Comparison of ENCODE assay signal across 19 cellular contexts in the genomic region with DNA sequence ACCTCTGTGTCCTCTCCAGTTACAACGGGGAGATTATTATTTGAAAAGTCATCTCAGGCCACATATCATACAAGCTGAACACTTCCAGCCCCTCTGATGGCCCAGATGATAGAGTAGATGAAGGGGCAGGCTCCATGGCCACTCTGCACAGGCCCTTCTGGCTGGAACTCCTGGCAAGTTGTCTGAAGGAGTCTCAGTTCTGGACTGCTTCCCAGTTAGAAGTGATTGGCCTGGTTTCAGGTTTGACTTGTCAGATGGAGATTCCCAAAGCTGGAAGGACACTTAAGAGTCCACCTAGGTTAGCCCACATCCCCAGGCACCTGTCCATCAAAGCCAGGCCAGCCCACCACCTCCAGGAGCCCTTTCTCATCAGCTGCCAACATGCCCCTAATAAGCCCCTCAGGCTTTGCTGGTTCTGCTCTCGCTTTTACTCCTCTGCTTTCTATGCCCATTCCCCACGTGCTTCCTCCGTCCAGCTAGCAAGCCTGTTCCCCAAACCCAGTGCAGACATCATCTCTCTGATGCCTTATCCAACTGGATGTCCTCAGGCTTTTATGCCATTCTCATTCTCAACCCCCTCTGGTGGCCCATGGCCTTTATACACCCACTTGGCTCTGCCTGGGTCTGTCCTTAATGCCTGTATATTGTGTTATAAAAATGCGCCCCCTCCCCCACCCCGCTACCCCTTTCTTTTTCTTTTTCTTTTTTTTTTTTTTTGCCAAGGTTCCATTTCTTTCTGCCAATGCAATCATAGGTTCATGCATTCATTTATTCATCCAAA. TPM values are rescaled to one million over a fixed set of nuclear protein-coding genes. Genes with fewer than 3 reads are reported as not detected.
A peak's percentile ranks its signal among the peaks of the same experiment; 100 is the strongest.
DNase-seq lines count a peak whose midpoint lies in the region; ATAC-seq, FAIRE-seq and TF ChIP-seq lines count a peak whose summit lies in the region.
"Had no signal": no experiment of that assay in that cellular context is flagged by ENCODE, and none has a peak within 500 bp of the region (broad histone marks: within the 10 kb centered on the region; RNA-seq: fewer than 3 reads in every experiment).

No MANE protein-coding gene starts in this region.

- DNase-seq in DMS79 (lab: John Stamatoyannopoulos, UW) (peak; percentile 13), GM23338 (ENCODE audit: low spot score) (peak; percentile 31), bronchial epithelial cell (ENCODE audit: low read depth) (no peak), lower lobe of right lung (no peak), NCI-H2171 (lab: John Stamatoyannopoulos, UW) (no peak), AG20443 (ENCODE audit: low spot score) (no peak)
- DNase-seq in effector CD4-positive, alpha-beta T cell, result no peak
- DNase-seq: CD8-positive, alpha-beta memory T cell; left colon; NCI-H1436; nucleus accumbens; sigmoid colon; stimulated activated CD4-positive, alpha-beta T cell treated with anti-CD3 and anti-CD28 coated beads, Interleukin-2, amount 100 ng/mL, for 24 hours; T-helper 17 cell had no signal

- H3K27ac Mint-ChIP-seq in GM23338, result no peak overlapping the region
- H3K27ac Mint-ChIP-seq: activated T-helper 1 cell treated with anti-CD3 and anti-CD28 coated beads, Interleukin-12 subunit alpha, Interleukin-12 subunit beta, Interleukin-2, Interleukin-4 antibody, amounts not matched to agents 30 ng/mL and 10 ng/mL and 1 ng/mL, durations not matched to agents 14 hours and 24 hours and 36 hours; T-helper 17 cell had no signal

- no peaks in the 10 kb centered on the region for H3K36me3 Mint-ChIP-seq in GM23338 (ENCODE audit: low read depth)
- H3K36me3 Mint-ChIP-seq: CD8-positive, alpha-beta memory T cell had no signal

- peak; percentile 15 to 32; a peak in 3 of 4 replicates for TF ChIP-seq CTCF in GM23338 (conservative IDR thresholded peaks at IDR 0.05; ENCODE audit: low read depth in 2 of 2)
- TF ChIP-seq CTCF in bronchial epithelial cell (IDR thresholded peaks at IDR 0.05; ENCODE audit: insufficient read depth, low read length, severe bottlenecking), result peak; percentile 4
- no peak for TF ChIP-seq CTCF in lower lobe of right lung (IDR thresholded peaks at IDR 0.05)

- H3K27me3 ChIP-seq in GM23338 (ENCODE audit: insufficient read depth) (no peaks in the 10 kb centered on the region), bronchial epithelial cell (ENCODE audit: control insufficient read depth, insufficient read depth, low read length) (peaks cover 2% of the 10 kb centered on the region), lower lobe of right lung (ENCODE audit: low read depth) (no peaks in the 10 kb centered on the region)
- H3K27me3 ChIP-seq: cardiac muscle cell, sigmoid colon, vagina had no signal

- FAIRE-seq in bronchial epithelial cell (lab: Jason Lieb, UNC), result no peak

- ATAC-seq in GM23338, result peak; percentile 45
- peak; percentile 53 to 74 for ATAC-seq in lower lobe of right lung
- ATAC-seq in HG02588 (IDR thresholded peaks at IDR 0.05; ENCODE audit: unreplicated experiment), result no peak
- ATAC-seq: left colon, Right ventricle myocardium inferior, T-helper 17 cell had no signal

- no peaks in the 10 kb centered on the region; the same call in 1 of the 2 replicates for H3K9me2 ChIP-seq in GM23338 (ENCODE audit: insufficient read depth)

- no peaks in the 10 kb centered on the region for H3K36me3 ChIP-seq in GM23338 (ENCODE audit: insufficient read depth)
- H3K36me3 ChIP-seq in bronchial epithelial cell (ENCODE audit: control insufficient read depth, insufficient read depth, low read length), result no peaks in the 10 kb centered on the region
- no peaks in the 10 kb centered on the region for H3K36me3 ChIP-seq in lower lobe of right lung
- H3K36me3 ChIP-seq: cardiac muscle cell, sigmoid colon, vagina had no signal

- H3K4me1 ChIP-seq in GM23338 (ENCODE audit: insufficient read depth) (no peaks in the 10 kb centered on the region; the same call in 1 of the 2 replicates), lower lobe of right lung (no peaks in the 10 kb centered on the region)
- H3K4me1 ChIP-seq: sigmoid colon had no signal

- no peaks in the 10 kb centered on the region for H3K9me3 ChIP-seq in lower lobe of right lung
- H3K9me3 ChIP-seq: sigmoid colon, vagina had no signal

- no peaks in the 10 kb centered on the region for H3K79me2 ChIP-seq in GM23338 (replicated peaks; ENCODE audit: insufficient read depth)

- peaks cover 12% of the 10 kb centered on the region for H3K27me3 Mint-ChIP-seq in GM23338 (ENCODE audit: insufficient read depth, low read depth, poor library complexity)

- intact Hi-C loops in lower lobe of right lung (cut with DNase I), result no loop called here

- no peaks in the 10 kb centered on the region for H3K9me3 Mint-ChIP-seq in GM23338
- H3K9me3 Mint-ChIP-seq: activated T-helper 1 cell treated with anti-CD3 and anti-CD28 coated beads, Interleukin-12 subunit alpha, Interleukin-12 subunit beta, Interleukin-2, Interleukin-4 antibody, amounts not matched to agents 30 ng/mL and 10 ng/mL and 1 ng/mL, durations not matched to agents 14 hours and 24 hours and 36 hours; CD8-positive, alpha-beta memory T cell had no signal

- no peaks in the 10 kb centered on the region for H4K20me1 ChIP-seq in GM23338 (replicated peaks; ENCODE audit: insufficient read depth)

- peaks cover 6% of the 10 kb centered on the region; the same call in 1 of the 3 replicates for H3K4me1 Mint-ChIP-seq in GM23338
- H3K4me1 Mint-ChIP-seq: CD8-positive, alpha-beta memory T cell had no signal

- H3K4me3 ChIP-seq in GM23338, result no peak overlapping the region
- H3K4me3 ChIP-seq in bronchial epithelial cell (ENCODE audit: low read depth, low read length), result no peak overlapping the region
- H3K4me3 ChIP-seq in lower lobe of right lung, result no peak overlapping the region
- H3K4me3 ChIP-seq: cardiac muscle cell, sigmoid colon, vagina had no signal

- no peak overlapping the region for H3K27ac ChIP-seq in GM23338 (ENCODE audit: low read depth)
- H3K27ac ChIP-seq in lower lobe of right lung, result no peak overlapping the region
- H3K27ac ChIP-seq: cardiac muscle cell, sigmoid colon, vagina had no signal

- no peak overlapping the region for H3K4me2 ChIP-seq in GM23338

- no peak overlapping the region for H2AFZ ChIP-seq in GM23338

- no peak overlapping the region for H3K4me3 Mint-ChIP-seq in GM23338
- H3K4me3 Mint-ChIP-seq: activated T-helper 1 cell treated with anti-CD3 and anti-CD28 coated beads, Interleukin-12 subunit alpha, Interleukin-12 subunit beta, Interleukin-2, Interleukin-4 antibody, amounts not matched to agents 30 ng/mL and 10 ng/mL and 1 ng/mL, durations not matched to agents 14 hours and 24 hours and 36 hours; CD8-positive, alpha-beta memory T cell; T-helper 17 cell had no signal

- no peaks in the 10 kb centered on the region for H3F3A ChIP-seq in GM23338 (replicated peaks; ENCODE audit: low read depth)

TF ChIP-seq in GM23338, 12 proteins besides CTCF, POLR2A, EP300 and RAD21 (continues in another document):
- TF ChIP-seq ZNF114 (CRISPR knock-in tag; IDR thresholded peaks at IDR 0.05), result no peak

RNA-seq across cellular contexts. Expression of gene HSPH1, which starts 56.5 kb away (rescaled TPM):
- 98.0 and 112 TPM in 2 replicates for total RNA-seq in GM23338 (2014; rRNA removed; shearing (Covaris generic))
- polyA plus RNA-seq in GM23338 (2016; fragmentation: Nextera tagmentation; extraction: Ambion mirVana), result 142 and 147 TPM in 2 replicates
- total RNA-seq in bronchial epithelial cell, result 26.3 and 32.4 TPM in 2 replicates
- total RNA-seq in lower lobe of right lung, result 108 TPM

Comparison
In these comparisons a context has a peak if more than half of its experiments do, and no peak if none do; other contexts are left out.
1. DNase-seq: peak in DMS79 (single experiment) and GM23338 (single experiment); none in bronchial epithelial cell (single experiment), lower lobe of right lung (single experiment), NCI-H2171 (single experiment), AG20443 (single experiment) and effector CD4-positive, alpha-beta T cell (single experiment).